ENCODE assay signal across 21 cellular contexts in genomic region chr5:63596254-63596653, GRCh38.
"Had no signal": no experiment of that assay in that cellular context is flagged by ENCODE, and none has a peak within 500 bp of the region (broad histone marks: within the 10 kb centered on the region; RNA-seq: fewer than 3 reads in every experiment).

No MANE protein-coding gene starts in this region.

- FAIRE-seq: K562 had no signal

- H3K4me3 ChIP-seq: K562 had no signal

- H3K4me3 Mint-ChIP-seq: IgD-negative memory B cell had no signal

- H3K4me1 Mint-ChIP-seq: IgD-negative memory B cell had no signal

- H3K4me2 ChIP-seq: KMS-11, SK-N-SH had no signal

- H3K9ac ChIP-seq: KMS-11, SK-N-SH had no signal

- H3K27me3 Mint-ChIP-seq: IgD-negative memory B cell had no signal

- H3K27ac ChIP-seq: KMS-11, RWPE1 had no signal

- H3K27ac Mint-ChIP-seq: IgD-negative memory B cell had no signal

- DNase-seq: NCI-H1092, NCI-H1105 treated with DMSO at 0.1 percent for 48 hours, NCI-H1417 treated with DMSO at 0.1 percent for 48 hours, NCI-H146, NCI-H1694 treated with DMSO at 0.1 percent for 48 hours, NCI-H1930, NCI-H2081, NCI-H2107, NCI-H2227 treated with DMSO at 0.1 percent for 48 hours, NCI-H524, NCI-H526 treated with DMSO at 0.1 percent for 48 hours, NCI-H748 treated with DMSO at 0.1 percent for 48 hours, PC-3, SHP77, SK-N-SH, SW 1271 had no signal

- ATAC-seq: K562, Panc1, PC-3 had no signal
